In genomic region chr6:105193647-105194046, GRCh38 we compare ENCODE assay signal across 2 cellular contexts.
TF ChIP-seq lines count a peak whose summit lies in the region.

No MANE protein-coding gene starts in this region.

TF ChIP-seq in SK-N-SH treated with all-trans-retinoic acid at 6 μM for 48 hours, 23 proteins besides CTCF, POLR2A, EP300 and RAD21 (continued from another document):
- TF ChIP-seq PATZ1 (CRISPR knock-in tag; IDR thresholded peaks at IDR 0.05; ENCODE audit: borderline replicate concordance) (no peak), ZFP30 (CRISPR knock-in tag; IDR thresholded peaks at IDR 0.05) (no peak), CREB5 (CRISPR knock-in tag; IDR thresholded peaks at IDR 0.05; ENCODE audit: low read depth) (no peak)
TF ChIP-seq in SK-N-SH treated with all-trans-retinoic acid at 6 μM for 48 hours: peak in this region for 0.

TF ChIP-seq in SK-N-SH, 30 proteins besides CTCF, POLR2A, EP300 and RAD21 (continued from another document):
- no peak for TF ChIP-seq JUND (IDR thresholded peaks at IDR 0.05)
- TF ChIP-seq RFX5 (IDR thresholded peaks at IDR 0.05; ENCODE audit: low read length): no peak
- no peak for TF ChIP-seq PBX3 (IDR thresholded peaks at IDR 0.05)
- no peak for TF ChIP-seq MXI1 (IDR thresholded peaks at IDR 0.05; ENCODE audit: low read depth, low read length)
- TF ChIP-seq NFIC (IDR thresholded peaks at IDR 0.05; ENCODE audit: borderline replicate concordance): no peak
- no peak for TF ChIP-seq IRF3 (IDR thresholded peaks at IDR 0.05; ENCODE audit: low read depth, low read length)
- no peak for TF ChIP-seq CHD2 (IDR thresholded peaks at IDR 0.05; ENCODE audit: low read length, partially characterized antibody)
- no peak for TF ChIP-seq RXRA (IDR thresholded peaks at IDR 0.05; ENCODE audit: borderline replicate concordance, low read depth)
